Comparison of ENCODE assay signal across 9 cellular contexts in genomic region chr16:53991181-53992056, GRCh38.
DNase-seq lines count a peak whose midpoint lies in the region; ATAC-seq, FAIRE-seq and TF ChIP-seq lines count a peak whose summit lies in the region.
"Had no signal": no experiment of that assay in that cellular context is flagged by ENCODE, and none has a peak within 500 bp of the region (broad histone marks: within the 10 kb centered on the region; RNA-seq: fewer than 3 reads in every experiment).

No MANE protein-coding gene starts in this region.

- no peak overlapping the region for H3K27ac ChIP-seq in BLaER1 treated with 17β-estradiol and CSF1 and Interleukin-3, amounts not matched to agents 10 nM and 100 nM
- peak overlapping the region in 1 of 2 donors; percentile 5 for H3K27ac ChIP-seq in lung (ENCODE audit: low read depth in 1 of 2, low read length in 1 of 2)

- TF ChIP-seq CTCF in lung (IDR thresholded peaks at IDR 0.05; ENCODE audit: control extremely low read depth, extremely low read depth) (no peak), GM20000 (IDR thresholded peaks at IDR 0.05; ENCODE audit: extremely low read depth, missing control alignments) (no peak)

- H3K9ac ChIP-seq in BLaER1 treated with 17β-estradiol and CSF1 and Interleukin-3, amounts not matched to agents 10 nM and 100 nM = no peak overlapping the region
- no peak overlapping the region for H3K9ac ChIP-seq in adipocyte (ENCODE audit: low read length)

- no peaks in the 10 kb centered on the region for H4K20me1 ChIP-seq in BLaER1 treated with 17β-estradiol and CSF1 and Interleukin-3, amounts not matched to agents 10 nM and 100 nM

- H3K4me3 ChIP-seq in BLaER1 treated with 17β-estradiol and CSF1 and Interleukin-3, amounts not matched to agents 10 nM and 100 nM = no peak overlapping the region
- H3K4me3 ChIP-seq in adipocyte (ENCODE audit: low read length) = no peak overlapping the region
- no peak overlapping the region for H3K4me3 ChIP-seq in lung

- peak overlapping the region in 8 of 11 experiments; percentile 1 to 43 (median 12); a peak in 6 of 22 replicates for H3K4me2 ChIP-seq in BLaER1 treated with 17β-estradiol and CSF1 and Interleukin-3, amounts not matched to agents 10 nM and 100 nM

- peak; percentile 53 for DNase-seq in LHCN-M2 (ENCODE audit: low read depth)
- peak; percentile 35 for DNase-seq in adipocyte (ENCODE audit: low read depth)
- DNase-seq in lung (ENCODE audit: low spot score) = peak; percentile 37
- no peak for DNase-seq in putamen (ENCODE audit: low spot score)
- DNase-seq in GM20000 (ENCODE audit: low spot score) = no peak
- no peak for DNase-seq in RCC 7860 (ENCODE audit: low spot score)
- DNase-seq: activated CD4-positive, alpha-beta T cell treated with anti-CD3 and anti-CD28 coated beads for 1 hour had no signal

- peaks cover 5 to 13% (median 10%) of the 10 kb centered on the region in 10 experiments; a peak in 14 of 20 replicates for H3K4me1 ChIP-seq in BLaER1 treated with 17β-estradiol and CSF1 and Interleukin-3, amounts not matched to agents 10 nM and 100 nM
- H3K4me1 ChIP-seq in adipocyte (ENCODE audit: control insufficient read depth, insufficient read depth, low read length) (no peaks in the 10 kb centered on the region), lung (ENCODE audit: control insufficient read depth in 2 of 2, insufficient read depth in 2 of 2, low read length in 2 of 2) (peaks cover 2 to 3% of the 10 kb centered on the region in 2 donors)

- ATAC-seq in lung (ENCODE audit: insufficient read depth, low FRiP score) (peak; percentile 65), GM18517 (IDR thresholded peaks at IDR 0.05; ENCODE audit: unreplicated experiment) (no peak)

- WGBS in lung, 2 donors = 38 to 44% methylated on average over 11 of the region's 11 CpGs

- FAIRE-seq in RCC 7860 (lab: Jason Lieb, UNC) = no peak

- H3K9me3 ChIP-seq in BLaER1 treated with 17β-estradiol and CSF1 and Interleukin-3, amounts not matched to agents 10 nM and 100 nM (replicated peaks in 1 of 11) = no peaks in the 10 kb centered on the region
- H3K9me3 ChIP-seq in adipocyte (ENCODE audit: control insufficient read depth, low read length) = no peaks in the 10 kb centered on the region
- no peaks in the 10 kb centered on the region for H3K9me3 ChIP-seq in lung (ENCODE audit: control insufficient read depth in 2 of 2, insufficient read depth in 1 of 2, low read length in 1 of 2)

- H3K36me3 ChIP-seq in BLaER1 treated with 17β-estradiol and CSF1 and Interleukin-3, amounts not matched to agents 10 nM and 100 nM = peaks cover 0 to 8% (median 0%) of the 10 kb centered on the region in 11 experiments; a peak in 1 of 22 replicates
- H3K36me3 ChIP-seq in adipocyte (ENCODE audit: control insufficient read depth, insufficient read depth, low read length, severe bottlenecking) (no peaks in the 10 kb centered on the region), lung (ENCODE audit: control insufficient read depth in 2 of 2, insufficient read depth in 2 of 2, low read length in 2 of 2) (no peaks in the 10 kb centered on the region)

- H3K27me3 ChIP-seq in BLaER1 treated with 17β-estradiol and CSF1 and Interleukin-3, amounts not matched to agents 10 nM and 100 nM = no peaks in the 10 kb centered on the region
- H3K27me3 ChIP-seq in adipocyte (replicated peaks; ENCODE audit: control insufficient read depth, insufficient read depth, low read length) = no peaks in the 10 kb centered on the region
- H3K27me3 ChIP-seq in lung (ENCODE audit: control insufficient read depth, insufficient read depth) = no peaks in the 10 kb centered on the region

Comparison
In these comparisons a context has a peak if more than half of its experiments do, and no peak if none do; other contexts are left out.
1. DNase-seq: peak in LHCN-M2 (single experiment), adipocyte (single experiment) and lung (single experiment); none in putamen (single experiment), GM20000 (single experiment) and RCC 7860 (single experiment).